Comparison of ENCODE assay signal across 8 cellular contexts in genomic region chr1:207885129-207886032, GRCh38. TPM values are rescaled to one million over a fixed set of nuclear protein-coding genes. Genes with fewer than 3 reads are reported as not detected.
A peak's percentile ranks its signal among the peaks of the same experiment; 100 is the strongest.
DNase-seq lines count a peak whose midpoint lies in the region; ATAC-seq and TF ChIP-seq lines count a peak whose summit lies in the region.

No MANE protein-coding gene starts in this region.

- no peaks in the 10 kb centered on the region for H3K36me3 ChIP-seq in testis (ENCODE audit: low read depth, missing control alignments)

- peaks cover 15% of the 10 kb centered on the region for H3K4me1 Mint-ChIP-seq in neural crest cell

- no peak overlapping the region for H3K4me3 ChIP-seq in Jurkat, Clone E6-1 (ENCODE audit: low read length)
- no peak overlapping the region for H3K4me3 ChIP-seq in testis

- intact Hi-C loops in testis (cut with DNase I; ENCODE audit: low total_unique reads), result loop anchor here (5.0 kb wide), 1 partner anchor 77 kb away; no protein-coding TSS in a partner anchor

- TF ChIP-seq CTCF in neural crest cell (conservative IDR thresholded peaks at IDR 0.05), result peak; percentile 95
- TF ChIP-seq CTCF in testis (IDR thresholded peaks at IDR 0.05), result peak; percentile 95 to 96 (median 95)

- H3K9me3 Mint-ChIP-seq in neural crest cell, result no peaks in the 10 kb centered on the region

- no peaks in the 10 kb centered on the region for H3K9me3 ChIP-seq in testis

- 20 to 30% methylated on average over 9 of the region's 9 CpGs for WGBS in testis, 2 donors

- no peak overlapping the region for H3K4me3 Mint-ChIP-seq in neural crest cell

- H3K27ac Mint-ChIP-seq in neural crest cell (ENCODE audit: unreplicated experiment), result no peak overlapping the region

- peaks cover 10% of the 10 kb centered on the region for H3K27me3 Mint-ChIP-seq in neural crest cell (ENCODE audit: low read depth)

- H3K36me3 Mint-ChIP-seq in neural crest cell (ENCODE audit: low read depth), result no peaks in the 10 kb centered on the region

- DNase-seq in COLO668 (lab: John Stamatoyannopoulos, UW; ENCODE audit: unreplicated experiment), result peak; percentile 82
- DNase-seq in Jurkat, Clone E6-1 (ENCODE audit: low read depth, low spot score), result peak; percentile 82
- DNase-seq in activated T-helper 1 cell treated with Interleukin-2 at 50 U/mL for 16 hours (ENCODE audit: low read depth), result peak; percentile 53
- DNase-seq in fibroblast of peridontal ligament (ENCODE audit: extremely low read depth), result peak; percentile 94
- DNase-seq in neural crest cell (ENCODE audit: low read depth, low spot score), result peak; percentile 74
- peak; percentile 94 for DNase-seq in testis

- H3K4me1 ChIP-seq in testis, result peaks cover 21% of the 10 kb centered on the region

- TF ChIP-seq POLR2A in testis (IDR thresholded peaks at IDR 0.05), result no peak

- H3K27ac ChIP-seq in testis, result peak overlapping the region in 1 of 2 donors; percentile 71

- peak; percentile 55 for ATAC-seq in GM21367 (IDR thresholded peaks at IDR 0.05; ENCODE audit: unreplicated experiment)

- H3K27me3 ChIP-seq in testis, result no peaks in the 10 kb centered on the region

TF ChIP-seq in PFSK-1, 5 proteins besides CTCF, POLR2A, EP300 and RAD21:
- TF ChIP-seq SIN3A (IDR thresholded peaks at IDR 0.05; ENCODE audit: borderline replicate concordance, insufficient read depth, low read length) (no peak), POLR2AphosphoS5 (IDR thresholded peaks at IDR 0.05; ENCODE audit: low read depth, low read length) (no peak), FOXP2 (optimal IDR thresholded peaks at IDR 0.05; ENCODE audit: borderline replicate concordance, extremely low read depth, extremely low read length, insufficient read depth) (peak; percentile 59)

RNA-seq across cellular contexts. Expression of gene CD34, which starts 25.5 kb away (rescaled TPM):
- not detected for polyA plus RNA-seq in Jurkat, Clone E6-1 (2012; ENCODE audit: insufficient read depth, insufficient read length)
- not detected for polyA plus RNA-seq in PFSK-1 (2012; ENCODE audit: insufficient read length, low read depth)
- 0.14 and 0.26 TPM in 2 replicates for total RNA-seq in neural crest cell
- total RNA-seq in testis, result 10 to 100 TPM; 28.3 to 32.5 TPM
- polyA plus RNA-seq in testis (ENCODE audit: insufficient read depth, low read depth, low replicate concordance), result 70.7 TPM

Comparison
In these comparisons a context has a peak if more than half of its experiments do, and no peak if none do; other contexts are left out.
1. RNA of gene CD34, which starts 25.5 kb away (total RNA-seq): 28.3 to 32.5 TPM in testis; 0.14 to 0.26 TPM in neural crest cell; every median in the first group is over 10 times any median in the second.
2. Peak in every context shown above with its lines, with median percentiles within 50 percentile points of each other: DNase-seq.